Comparison of ENCODE assay signal across 1 cellular context in the genomic region with DNA sequence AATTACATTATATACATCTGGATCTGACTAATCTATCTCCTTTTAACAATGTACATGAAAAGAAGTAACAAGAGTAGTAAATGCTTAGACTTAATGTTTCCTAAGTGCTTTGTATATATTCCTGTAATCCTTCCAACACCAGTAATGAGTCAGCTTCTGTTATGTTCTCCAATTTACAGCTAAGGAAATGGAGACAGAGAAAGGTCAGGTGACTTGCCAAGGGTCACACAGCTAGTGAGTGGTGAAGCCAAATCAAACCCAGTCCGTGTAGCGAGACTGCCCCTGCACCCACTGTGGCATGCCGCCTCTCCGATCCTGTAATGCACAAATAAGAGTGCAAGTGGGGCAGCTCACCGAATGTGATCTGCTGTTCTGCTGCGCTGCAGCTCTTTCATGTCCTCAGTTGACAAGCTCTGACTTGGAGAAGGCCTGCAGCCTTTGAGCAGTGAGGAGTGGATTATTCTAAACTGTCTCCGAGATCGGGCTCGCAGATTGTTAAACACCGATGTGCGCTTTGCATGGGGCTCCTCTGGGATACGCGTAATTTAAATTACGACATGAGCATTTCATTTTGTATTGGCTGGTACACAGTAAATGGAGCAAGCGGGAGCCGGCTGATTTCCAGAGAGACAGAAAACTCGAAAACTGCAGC.
TF ChIP-seq lines count a peak whose summit lies in the region.

No MANE protein-coding gene starts in this region.

TF ChIP-seq in IMR-90, 13 proteins besides CTCF, POLR2A, EP300 and RAD21:
- TF ChIP-seq NFE2L2 (IDR thresholded peaks at IDR 0.05; ENCODE audit: low read depth, low read length) (no peak), BHLHE40 (IDR thresholded peaks at IDR 0.05; ENCODE audit: low read depth, low read length) (peak; percentile 42; the same call in 1 of the 2 replicates)
- TF ChIP-seq, protein P1, sequence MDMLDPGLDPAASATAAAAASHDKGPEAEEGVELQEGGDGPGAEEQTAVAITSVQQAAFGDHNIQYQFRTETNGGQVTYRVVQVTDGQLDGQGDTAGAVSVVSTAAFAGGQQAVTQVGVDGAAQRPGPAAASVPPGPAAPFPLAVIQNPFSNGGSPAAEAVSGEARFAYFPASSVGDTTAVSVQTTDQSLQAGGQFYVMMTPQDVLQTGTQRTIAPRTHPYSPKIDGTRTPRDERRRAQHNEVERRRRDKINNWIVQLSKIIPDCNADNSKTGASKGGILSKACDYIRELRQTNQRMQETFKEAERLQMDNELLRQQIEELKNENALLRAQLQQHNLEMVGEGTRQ (IDR thresholded peaks at IDR 0.05; ENCODE audit: low read depth, low read length): peak; percentile 66
TF ChIP-seq in IMR-90: peak in this region for 2.
